In genomic region chr15:87748483-87748882, GRCh38 we compare ENCODE assay signal across 19 cellular contexts.
A peak's percentile ranks its signal among the peaks of the same experiment; 100 is the strongest.
DNase-seq lines count a peak whose midpoint lies in the region; ATAC-seq, FAIRE-seq and TF ChIP-seq lines count a peak whose summit lies in the region.
"Had no signal": no experiment of that assay in that cellular context is flagged by ENCODE, and none has a peak within 500 bp of the region (broad histone marks: within the 10 kb centered on the region; RNA-seq: fewer than 3 reads in every experiment).

No MANE protein-coding gene starts in this region.

- no peak overlapping the region for H3K4ac ChIP-seq in H1 (replicated peaks; ENCODE audit: insufficient read length, low read depth, low read length)

- no peak overlapping the region for H4K91ac ChIP-seq in H1 (replicated peaks; ENCODE audit: insufficient read length, low read length)

- H3K79me2 ChIP-seq in SK-N-SH (ENCODE audit: insufficient read depth) (no peaks in the 10 kb centered on the region), H1 (ENCODE audit: control insufficient read depth in 1 of 2, insufficient read depth in 2 of 2, low read length in 2 of 2) (no peaks in the 10 kb centered on the region)

- no peaks in the 10 kb centered on the region for H3K79me1 ChIP-seq in H1 (ENCODE audit: low read depth, low read length)

- CTCF ChIA-PET in SK-N-SH (lab: Yijun Ruan, JAX) (interaction anchor here (0.9 to 1.8 kb wide), 2 partner anchors 10 to 13 kb away, joined by 3 to 6 read pairs; no protein-coding TSS in a partner anchor), H1 (lab: Charles Lee; ENCODE audit: partially characterized antibody) (no interaction called here)

- POLR2A ChIA-PET in SK-N-SH (lab: Yijun Ruan, JAX), result no interaction called here
- POLR2A ChIA-PET in H1 (lab: Charles Lee; ENCODE audit: partially characterized antibody), result no interaction called here

- H3K9me3 ChIP-seq in SK-N-SH (no peaks in the 10 kb centered on the region), H1 (ENCODE audit: insufficient read depth in 2 of 2, low read depth in 1 of 2, low read length in 1 of 2) (no peaks in the 10 kb centered on the region)
- H3K9me3 ChIP-seq: A549; BLaER1 treated with 17β-estradiol and CSF1 and Interleukin-3, amounts not matched to agents 10 nM and 100 nM; Caco-2 had no signal

- no peak for DNase-seq in SK-N-SH
- no peak for DNase-seq in H1 (ENCODE audit: low read depth in 1 of 2, low spot score in 2 of 2)
- DNase-seq in HCEC 1CT, result no peak
- DNase-seq in pons (ENCODE audit: low spot score), result no peak
- DNase-seq: AML-193; Caco-2; Calu3; CD4-positive, alpha-beta T cell; CD8-positive, alpha-beta T cell; DMS79 treated with DMSO at 0.1 percent for 48 hours; GF-D8 had no signal

- peaks cover 13% of the 10 kb centered on the region for H3F3A ChIP-seq in SK-N-SH (replicated peaks; ENCODE audit: insufficient read depth)

- H3K4me1 ChIP-seq in SK-N-SH (ENCODE audit: control insufficient read depth in 1 of 2, insufficient read depth in 2 of 2, low read depth in 1 of 2, low read length in 1 of 2) (peaks cover 6 to 8% of the 10 kb centered on the region in 2 experiments; a peak in 3 of 4 replicates), H1 (replicated peaks in 1 of 4; ENCODE audit: control insufficient read depth in 3 of 4, insufficient read depth in 4 of 4, low read length in 3 of 4) (no peaks in the 10 kb centered on the region)
- H3K4me1 ChIP-seq: Caco-2 had no signal

- H4K8ac ChIP-seq in H1 (ENCODE audit: extremely low read depth, insufficient read depth, low read length), result no peak overlapping the region

- no peak overlapping the region for H3K18ac ChIP-seq in H1 (ENCODE audit: extremely low read depth, low read length)

- no peak overlapping the region for H2BK20ac ChIP-seq in H1 (ENCODE audit: low read length)

- H3K36me3 ChIP-seq in SK-N-SH (replicated peaks in 1 of 2; ENCODE audit: control insufficient read depth in 1 of 2, insufficient read depth in 2 of 2, low read length in 1 of 2) (no peaks in the 10 kb centered on the region), H1 (ENCODE audit: control insufficient read depth in 2 of 4, insufficient read depth in 4 of 4, low read length in 3 of 4) (no peaks in the 10 kb centered on the region)
- H3K36me3 ChIP-seq: BLaER1 treated with 17β-estradiol and CSF1 and Interleukin-3, amounts not matched to agents 10 nM and 100 nM had no signal

- H3K9ac ChIP-seq in SK-N-SH (no peak overlapping the region), H1 (replicated peaks in 1 of 4; ENCODE audit: extremely low read depth in 1 of 4, low read depth in 3 of 4, low read length in 3 of 4) (no peak overlapping the region)
- H3K9ac ChIP-seq: BLaER1 treated with 17β-estradiol and CSF1 and Interleukin-3, amounts not matched to agents 10 nM and 100 nM had no signal

- no peak overlapping the region for H2BK5ac ChIP-seq in H1 (ENCODE audit: low read depth, low read length)

- no peak for ATAC-seq in SK-N-SH treated with all-trans-retinoic acid at 6 μM for 48 hours
- ATAC-seq: A549; CD8-positive, alpha-beta T cell had no signal

- 93% methylated on average over 8 of the region's 8 CpGs for WGBS in SK-N-SH (ENCODE audit: low lambda C conversion rate)
- 90% methylated on average over 8 of the region's 8 CpGs; no CpG with 5 or more reads in 1 of the 2 experiments for WGBS in H1 (ENCODE audit: extremely low coverage in 1 of 2, insufficient coverage in 1 of 2, insufficient read length in 1 of 2, insufficient replicate concordance in 2 of 2, low coverage in 1 of 2, low lambda C conversion rate in 2 of 2, missing lambda C conversion rate in 1 of 2), 2 experiments

- FAIRE-seq in H1 (lab: Jason Lieb, UNC), result no peak
- FAIRE-seq: A549, D721Med, G401.6, GM12891 had no signal

- H2BK15ac ChIP-seq in H1 (ENCODE audit: low read length), result no peak overlapping the region

- no peak overlapping the region for H2BK120ac ChIP-seq in H1 (replicated peaks; ENCODE audit: low read depth, low read length)

- no peak overlapping the region for H4K5ac ChIP-seq in H1 (ENCODE audit: insufficient read length, low read depth, low read length)

- no peak overlapping the region for H2BK12ac ChIP-seq in H1 (ENCODE audit: low read depth, low read length)

- no peak overlapping the region for H2AK5ac ChIP-seq in H1 (ENCODE audit: low read depth, low read length)

- no peaks in the 10 kb centered on the region for H3K23me2 ChIP-seq in H1 (ENCODE audit: low read depth, low read length)

- H3K4me2 ChIP-seq in SK-N-SH, result no peak overlapping the region
- H3K4me2 ChIP-seq in H1 (ENCODE audit: insufficient read depth in 1 of 2, low read depth in 2 of 2, low read length in 2 of 2), result no peak overlapping the region
- H3K4me2 ChIP-seq: A549; BLaER1 treated with 17β-estradiol and CSF1 and Interleukin-3, amounts not matched to agents 10 nM and 100 nM had no signal

- H3K14ac ChIP-seq in H1 (ENCODE audit: insufficient read length), result no peak overlapping the region

- H4K20me1 ChIP-seq in SK-N-SH (ENCODE audit: insufficient read depth) (no peaks in the 10 kb centered on the region), H1 (replicated peaks in 1 of 2; ENCODE audit: control insufficient read depth in 1 of 2, insufficient read depth in 2 of 2, low read length in 2 of 2) (no peaks in the 10 kb centered on the region)
- H4K20me1 ChIP-seq: BLaER1 treated with 17β-estradiol and CSF1 and Interleukin-3, amounts not matched to agents 10 nM and 100 nM had no signal

- TF ChIP-seq CTCF in SK-N-SH (IDR thresholded peaks at IDR 0.05) (no peak), H1 (IDR thresholded peaks at IDR 0.05; ENCODE audit: control extremely low read depth in 1 of 3, insufficient read depth in 1 of 3, low read depth in 1 of 3, low read length in 3 of 3) (no peak)

- no peak for TF ChIP-seq RAD21 in SK-N-SH (IDR thresholded peaks at IDR 0.05; ENCODE audit: low read length)
- no peak for TF ChIP-seq RAD21 in H1 (IDR thresholded peaks at IDR 0.05 in 1 of 2, conservative IDR thresholded peaks at IDR 0.05 in 1 of 2; ENCODE audit: low read depth in 2 of 2, low read length in 2 of 2)

- H2AFZ ChIP-seq in SK-N-SH (ENCODE audit: low read depth) (no peak overlapping the region), H1 (ENCODE audit: low read length) (no peak overlapping the region)

- H3K9me2 ChIP-seq in SK-N-SH, result no peaks in the 10 kb centered on the region

- H3K27ac ChIP-seq in SK-N-SH (ENCODE audit: low read depth in 2 of 2, low read length in 1 of 2) (no peak overlapping the region), H1 (ENCODE audit: low read depth, low read length) (no peak overlapping the region)
- H3K27ac ChIP-seq: 22Rv1; A549; BLaER1 treated with 17β-estradiol and CSF1 and Interleukin-3, amounts not matched to agents 10 nM and 100 nM; C4-2B had no signal

- no peak for TF ChIP-seq POLR2A in H1 (IDR thresholded peaks at IDR 0.05; ENCODE audit: control extremely low read depth in 1 of 2, low read depth in 2 of 2, low read length in 2 of 2)

- TF ChIP-seq EP300 in SK-N-SH (IDR thresholded peaks at IDR 0.05; ENCODE audit: borderline replicate concordance in 1 of 2, low read depth in 1 of 2, low read length in 1 of 2) (no peak), H1 (IDR thresholded peaks at IDR 0.05; ENCODE audit: borderline replicate concordance in 1 of 2, low read depth in 2 of 2, low read length in 2 of 2) (no peak)

- H3K56ac ChIP-seq in H1 (replicated peaks; ENCODE audit: insufficient read length, low read depth, low read length), result no peak overlapping the region

- H3K4me3 ChIP-seq in SK-N-SH (ENCODE audit: low read depth in 2 of 2, low read length in 1 of 2), result no peak overlapping the region
- no peak overlapping the region for H3K4me3 ChIP-seq in H1 (ENCODE audit: extremely low read depth in 1 of 4, insufficient read depth in 2 of 4, low read depth in 3 of 4, low read length in 4 of 4)
- H3K4me3 ChIP-seq: A549; BLaER1 treated with 17β-estradiol and CSF1 and Interleukin-3, amounts not matched to agents 10 nM and 100 nM had no signal

- no peaks in the 10 kb centered on the region for H3K27me3 ChIP-seq in SK-N-SH (ENCODE audit: insufficient read depth)
- H3K27me3 ChIP-seq in H1 (replicated peaks in 1 of 4; ENCODE audit: control insufficient read depth in 3 of 4, extremely low read depth in 1 of 4, insufficient read depth in 3 of 4, low read length in 3 of 4), result no peaks in the 10 kb centered on the region

- H3K23ac ChIP-seq in H1 (ENCODE audit: insufficient read length), result no peak overlapping the region

TF ChIP-seq in SK-N-SH treated with all-trans-retinoic acid at 6 μM for 48 hours, 23 proteins besides CTCF, POLR2A, EP300 and RAD21 (continues in another document):
- TF ChIP-seq ZFP3 (CRISPR knock-in tag; IDR thresholded peaks at IDR 0.05), result peak; percentile 86

TF ChIP-seq in SK-N-SH, 30 proteins besides CTCF, POLR2A, EP300 and RAD21 (continues in another document):
- no peak for TF ChIP-seq RCOR1 (IDR thresholded peaks at IDR 0.05; ENCODE audit: low read length)
- no peak for TF ChIP-seq IRF3 (IDR thresholded peaks at IDR 0.05; ENCODE audit: low read depth, low read length)
- no peak for TF ChIP-seq MAX (IDR thresholded peaks at IDR 0.05; ENCODE audit: low read depth)

TF ChIP-seq in H1, 55 proteins besides CTCF, POLR2A, EP300 and RAD21:
- no peak for TF ChIP-seq RFX5 (IDR thresholded peaks at IDR 0.05; ENCODE audit: borderline replicate concordance, low read depth, low read length)
- TF ChIP-seq E2F6 (IDR thresholded peaks at IDR 0.05), result peak; percentile 70
